ENCODE assay signal across 8 cellular contexts in the genomic region with DNA sequence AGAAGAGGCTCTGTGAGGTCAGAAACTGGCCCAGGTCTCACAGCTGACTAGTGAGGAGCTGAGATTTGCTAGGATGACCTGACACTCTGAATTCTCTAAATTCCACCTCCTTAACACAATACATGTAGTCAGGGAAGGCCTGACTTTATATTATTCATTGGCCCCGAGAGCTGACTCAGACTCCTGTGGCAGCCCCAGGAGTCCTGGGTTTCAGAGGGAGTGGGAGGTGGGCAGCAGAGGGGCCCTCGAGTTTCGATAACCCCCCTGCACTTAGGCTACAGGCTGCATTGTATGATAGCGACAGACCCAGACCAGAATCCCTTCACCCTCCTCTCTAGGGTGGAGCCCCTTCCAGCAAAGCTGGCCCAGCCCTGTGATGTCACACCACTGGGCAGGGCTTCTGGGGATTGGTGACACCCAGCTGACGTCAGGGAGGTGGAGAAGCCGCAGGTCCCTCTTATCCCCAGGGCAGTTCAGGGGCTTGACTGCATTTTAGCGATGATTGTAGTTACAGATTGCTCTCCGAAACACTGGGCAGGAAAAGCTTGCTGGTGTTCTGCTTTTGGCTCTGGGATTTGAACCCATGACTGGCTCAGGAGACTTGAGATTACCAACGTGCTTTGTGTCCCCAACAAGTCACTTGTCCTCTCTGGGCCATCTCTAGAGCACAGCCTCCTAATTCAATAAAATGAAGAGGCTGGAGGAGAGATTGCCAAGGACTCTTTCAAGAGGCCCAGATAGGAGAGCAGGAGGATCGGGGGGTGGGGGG. TPM values are rescaled to one million over a fixed set of nuclear protein-coding genes. Genes with fewer than 3 reads are reported as not detected.
DNase-seq lines count a peak whose midpoint lies in the region; TF ChIP-seq lines count a peak whose summit lies in the region.

No MANE protein-coding gene starts in this region.

- intact Hi-C loops in prostate gland (cut with DNase I): no loop called here

- peak; percentile 68 for DNase-seq in EH (ENCODE audit: low read depth)
- peak; percentile 88 for DNase-seq in NCI-H2107 (lab: John Stamatoyannopoulos, UW)
- no peak for DNase-seq in prostate gland (ENCODE audit: low spot score)
- no peak for DNase-seq in DMS114 treated with DMSO at 0.1 percent for 48 hours (lab: John Stamatoyannopoulos, UW; ENCODE audit: unreplicated experiment)
- no peak for DNase-seq in epidermal melanocyte (ENCODE audit: insufficient read length, low spot score)
- no peak for DNase-seq in GM10248 (ENCODE audit: extremely low spot score)

- POLR2A ChIA-PET in GM10248 (lab: Yijun Ruan, JAX): no interaction called here

- no peaks in the 10 kb centered on the region for H3K27me3 ChIP-seq in prostate gland (replicated peaks; ENCODE audit: insufficient read depth)

- H3K4me3 ChIP-seq in mesodermal cell (ENCODE audit: extremely low read depth, insufficient read depth, low read length, poor library complexity, severe bottlenecking): peak overlapping the region; percentile 8
- H3K4me3 ChIP-seq in prostate gland: no peak overlapping the region

- peak overlapping the region in 3 of 5 experiments; percentile 72 to 87 (median 81) for H3K27ac Mint-ChIP-seq in brain

- TF ChIP-seq CTCF in brain (conservative IDR thresholded peaks at IDR 0.05) (no peak), prostate gland (IDR thresholded peaks at IDR 0.05) (no peak), GM10248 (IDR thresholded peaks at IDR 0.05; ENCODE audit: control extremely low read depth, extremely low read depth, low read depth, missing control alignments) (no peak)

- H3K27ac ChIP-seq in mesodermal cell (ENCODE audit: low read depth, low read length, severe bottlenecking): peak overlapping the region; percentile 72
- H3K27ac ChIP-seq in prostate gland: no peak overlapping the region

- H3K4me1 Mint-ChIP-seq in brain: peaks cover 49% of the 10 kb centered on the region

- H3K4me1 ChIP-seq in mesodermal cell (ENCODE audit: control insufficient read depth, insufficient read depth, low read length, poor library complexity, severe bottlenecking) (peaks cover 22% of the 10 kb centered on the region), prostate gland (replicated peaks) (peaks cover 6% of the 10 kb centered on the region)

- CTCF ChIA-PET in GM10248 (lab: Yijun Ruan, JAX): interaction anchor here (0.7 to 1.5 kb wide), 7 partner anchors 12 to 106 kb away, joined by 3 to 4 read pairs (median 3); no protein-coding TSS in a partner anchor

- H3K27me3 Mint-ChIP-seq in brain: no peaks in the 10 kb centered on the region

- H3K36me3 Mint-ChIP-seq in brain: no peaks in the 10 kb centered on the region

- TF ChIP-seq POLR2A in prostate gland (IDR thresholded peaks at IDR 0.05): no peak

- WGBS in mesodermal cell (ENCODE audit: insufficient coverage in 2 of 2), 2 experiments: 15 to 24% methylated on average over 6 to 8 of the region's 10 CpGs
- WGBS in prostate gland: 70% methylated on average over 10 of the region's 10 CpGs

- no peaks in the 10 kb centered on the region for H3K9me3 ChIP-seq in mesodermal cell (ENCODE audit: control insufficient read depth, low read length)
- no peaks in the 10 kb centered on the region for H3K9me3 ChIP-seq in prostate gland

- no peak overlapping the region for H3K4me3 Mint-ChIP-seq in brain

- H3K9me3 Mint-ChIP-seq in brain: peaks cover 0 to 2% (median 0%) of the 10 kb centered on the region in 5 experiments

- H3K36me3 ChIP-seq in mesodermal cell (ENCODE audit: control insufficient read depth, insufficient read depth, low read length) (no peaks in the 10 kb centered on the region), prostate gland (no peaks in the 10 kb centered on the region)

RNA-seq across cellular contexts. Expression of gene GPR37L1, which starts 17.0 kb away (rescaled TPM):
- polyA plus RNA-seq in brain (ENCODE audit: insufficient read depth, low read depth, low replicate concordance): 32.7 TPM
- polyA plus RNA-seq in mesodermal cell (2013, experiment 1 of 2): not detected
- not detected for polyA plus RNA-seq in mesodermal cell (2013, experiment 2 of 2)
- total RNA-seq in prostate gland: under 1 TPM; 0.09 to 0.28 TPM

RNA-seq across cellular contexts. Expression of gene ARL8A, which starts 38.8 kb away (rescaled TPM):
- polyA plus RNA-seq in brain (ENCODE audit: insufficient read depth, low read depth, low replicate concordance): 131 TPM
- polyA plus RNA-seq in mesodermal cell (2013, experiment 1 of 2): 53.1 TPM
- 46.4 TPM for polyA plus RNA-seq in mesodermal cell (2013, experiment 2 of 2)
- 100 to 1,000 TPM in 1 of 2 donors, 10 to 100 TPM in 1; 39.9 to 102 TPM for total RNA-seq in prostate gland

RNA-seq across cellular contexts. Expression of gene PTPN7, which starts 54.6 kb away (rescaled TPM):
- polyA plus RNA-seq in brain (ENCODE audit: insufficient read depth, low read depth, low replicate concordance): 0.29 TPM
- polyA plus RNA-seq in mesodermal cell (2013, experiment 1 of 2): 0.74 TPM
- 0.51 TPM for polyA plus RNA-seq in mesodermal cell (2013, experiment 2 of 2)
- total RNA-seq in prostate gland: 10 to 100 TPM in 1 of 2 donors, under 1 TPM in 1; 0.73 to 61.8 TPM

Comparison
In these comparisons a context has a peak if more than half of its experiments do, and no peak if none do; other contexts are left out.
1. DNase-seq: peak in EH (single experiment) and NCI-H2107 (single experiment); none in prostate gland (single experiment), DMS114 treated with DMSO at 0.1 percent for 48 hours (single experiment), epidermal melanocyte (single experiment) and GM10248 (single experiment).